14 cellular contexts compared by ENCODE assay signal in the genomic region with DNA sequence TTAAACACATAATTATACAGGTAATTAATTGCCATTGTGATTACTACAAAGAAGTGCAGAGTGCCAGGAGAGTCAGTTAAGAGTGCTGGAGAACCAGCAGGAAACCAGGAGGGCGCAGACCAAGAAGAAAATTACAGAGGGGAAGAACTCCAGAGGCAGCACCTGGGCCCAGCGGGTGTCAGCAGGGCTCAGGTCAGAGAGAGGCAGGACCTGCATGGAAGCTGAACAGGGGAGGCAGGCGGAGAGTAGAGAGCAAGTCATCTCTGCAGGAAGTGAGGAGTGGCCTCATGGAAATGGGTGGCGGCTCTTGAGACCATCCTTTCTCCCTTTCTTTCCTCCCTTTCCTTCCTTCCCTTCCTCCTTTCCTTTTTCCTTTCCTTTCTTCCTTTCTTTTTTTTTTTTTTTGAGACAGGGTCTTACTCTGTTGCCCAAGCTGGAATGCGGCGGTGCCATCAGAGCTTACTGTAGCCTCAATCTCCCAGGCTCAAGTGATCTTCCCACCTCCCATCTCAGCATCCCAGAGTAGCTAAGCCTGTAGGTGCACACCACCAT. TPM values are rescaled to one million over a fixed set of nuclear protein-coding genes. Genes with fewer than 3 reads are reported as not detected.
DNase-seq lines count a peak whose midpoint lies in the region; ATAC-seq and TF ChIP-seq lines count a peak whose summit lies in the region.
"Had no signal": no experiment of that assay in that cellular context is flagged by ENCODE, and none has a peak within 500 bp of the region (broad histone marks: within the 10 kb centered on the region; RNA-seq: fewer than 3 reads in every experiment).

No MANE protein-coding gene starts in this region.

- H3K27ac ChIP-seq in OCI-LY7 (ENCODE audit: low read depth, low read length, poor library complexity, severe bottlenecking) = no peak overlapping the region

- H3K4me3 Mint-ChIP-seq in activated CD4-positive, alpha-beta T cell treated with anti-CD3 and anti-CD28 coated beads, Interleukin-2, amount 10 ng/mL, durations not matched to agents 7 days and 5 days = no peak overlapping the region
- no peak overlapping the region for H3K4me3 Mint-ChIP-seq in endothelial cell (ENCODE audit: unreplicated experiment)

- H4K20me1 ChIP-seq in OCI-LY7 (ENCODE audit: insufficient read depth, low read length) = no peaks in the 10 kb centered on the region

- intact Hi-C loops in left cardiac atrium (cut with DNase I) = no loop called here
- intact Hi-C loops in OCI-LY7 (cut with micrococcal nuclease; ENCODE audit: unreplicated experiment) = no loop called here

- H3K4me2 ChIP-seq in OCI-LY7 (ENCODE audit: low read length) = no peak overlapping the region

- H3K27ac Mint-ChIP-seq in activated CD4-positive, alpha-beta T cell treated with anti-CD3 and anti-CD28 coated beads, Interleukin-2, amount 10 ng/mL, durations not matched to agents 7 days and 5 days = peak overlapping the region; percentile 2
- H3K27ac Mint-ChIP-seq in endothelial cell (ENCODE audit: unreplicated experiment) = peak overlapping the region; percentile 32

- no peak for DNase-seq in activated CD4-positive, alpha-beta T cell treated with anti-CD3 and anti-CD28 coated beads, Interleukin-2, amount 10 ng/mL, durations not matched to agents 7 days and 5 days
- DNase-seq in activated CD4-positive, alpha-beta T cell treated with anti-CD3 and anti-CD28 coated beads for 48 hours = no peak
- DNase-seq in NCI-H146 treated with DMSO at 0.1 percent for 48 hours (lab: John Stamatoyannopoulos, UW; ENCODE audit: unreplicated experiment) (peak; percentile 45), endothelial cell (ENCODE audit: low spot score) (no peak), DMS53 treated with DMSO at 0.1 percent for 48 hours (lab: John Stamatoyannopoulos, UW; ENCODE audit: unreplicated experiment) (no peak), left cardiac atrium (no peak), SW 1271 (lab: John Stamatoyannopoulos, UW) (no peak), OCI-LY7 (ENCODE audit: low spot score) (no peak)
- DNase-seq: C1 segment of cervical spinal cord, KG1, NCI-H1092 treated with DMSO at 0.1 percent for 48 hours, NCI-H2081, NCI-H82, SIG-M5 had no signal

- H3K9me2 ChIP-seq in OCI-LY7 (ENCODE audit: insufficient read depth, low read length) = no peaks in the 10 kb centered on the region

- no TSS peak for BruUV-seq in OCI-LY7 (replicated peaks; lab: Mats Ljungman, UMichigan)

- H3K9me3 Mint-ChIP-seq in activated CD4-positive, alpha-beta T cell treated with anti-CD3 and anti-CD28 coated beads, Interleukin-2, amount 10 ng/mL, durations not matched to agents 7 days and 5 days = no peaks in the 10 kb centered on the region
- no peaks in the 10 kb centered on the region for H3K9me3 Mint-ChIP-seq in endothelial cell (ENCODE audit: unreplicated experiment)

- CTCF ChIA-PET in activated CD4-positive, alpha-beta T cell treated with anti-CD3 and anti-CD28 coated beads, Interleukin-2, amount 10 ng/mL, durations not matched to agents 7 days and 5 days (lab: Charles Lee) = interaction anchor here (0.6 kb wide), 1 partner anchor 122 kb away, joined by 4 read pairs; no protein-coding TSS in a partner anchor
- CTCF ChIA-PET in OCI-LY7 (lab: Charles Lee; ENCODE audit: unreplicated experiment) = no interaction called here

- peaks cover 7% of the 10 kb centered on the region for H3K4me1 Mint-ChIP-seq in activated CD4-positive, alpha-beta T cell treated with anti-CD3 and anti-CD28 coated beads, Interleukin-2, amount 10 ng/mL, durations not matched to agents 7 days and 5 days
- peaks cover 15% of the 10 kb centered on the region for H3K4me1 Mint-ChIP-seq in endothelial cell (ENCODE audit: unreplicated experiment)

- TF ChIP-seq CTCF in endothelial cell (IDR thresholded peaks at IDR 0.05; ENCODE audit: unreplicated experiment) (no peak), OCI-LY7 (conservative IDR thresholded peaks at IDR 0.05; ENCODE audit: low read length) (no peak)

- no peaks in the 10 kb centered on the region for H3K36me3 ChIP-seq in OCI-LY7 (ENCODE audit: insufficient read depth, low read length)

- H3K79me2 ChIP-seq in OCI-LY7 (ENCODE audit: insufficient read depth, low read depth, low read length) = peaks cover 4% of the 10 kb centered on the region; the same call in 1 of the 2 replicates

- H3K27me3 Mint-ChIP-seq in activated CD4-positive, alpha-beta T cell treated with anti-CD3 and anti-CD28 coated beads, Interleukin-2, amount 10 ng/mL, durations not matched to agents 7 days and 5 days = peaks cover 55% of the 10 kb centered on the region
- H3K27me3 Mint-ChIP-seq in endothelial cell (ENCODE audit: unreplicated experiment) = no peaks in the 10 kb centered on the region

- no peak overlapping the region for H3K4me3 ChIP-seq in OCI-LY7 (ENCODE audit: low read depth, low read length, poor library complexity, severe bottlenecking)

- no peaks in the 10 kb centered on the region for H3K36me3 Mint-ChIP-seq in activated CD4-positive, alpha-beta T cell treated with anti-CD3 and anti-CD28 coated beads, Interleukin-2, amount 10 ng/mL, durations not matched to agents 7 days and 5 days (ENCODE audit: low read depth)
- H3K36me3 Mint-ChIP-seq in endothelial cell (ENCODE audit: low read depth, unreplicated experiment) = peaks cover 6% of the 10 kb centered on the region

- H3K4me1 ChIP-seq in OCI-LY7 (ENCODE audit: insufficient read depth, low read length, poor library complexity, severe bottlenecking) = peaks cover 9% of the 10 kb centered on the region

- POLR2A ChIA-PET in activated CD4-positive, alpha-beta T cell treated with anti-CD3 and anti-CD28 coated beads, Interleukin-2, amount 10 ng/mL, durations not matched to agents 7 days and 5 days (lab: Charles Lee) = no interaction called here
- POLR2A ChIA-PET in OCI-LY7 (lab: Charles Lee) = interaction anchor here (0.7 kb wide), 1 partner anchor 59 kb away, joined by 3 read pairs; no protein-coding TSS in a partner anchor

- no peaks in the 10 kb centered on the region for H3K9me3 ChIP-seq in OCI-LY7 (ENCODE audit: low read length)

- H2AFZ ChIP-seq in OCI-LY7 (ENCODE audit: low read length) = no peak overlapping the region

- no peak for ATAC-seq in left cardiac atrium

RNA-seq across cellular contexts. Expression of a gene that starts 4.0 kb away (rescaled TPM):
- 1 to 10 TPM; 8.3 to 8.7 TPM for total RNA-seq in activated CD4-positive, alpha-beta T cell treated with anti-CD3 and anti-CD28 coated beads, Interleukin-2, amount 10 ng/mL, durations not matched to agents 7 days and 5 days
- total RNA-seq in endothelial cell (ENCODE audit: unreplicated experiment) (22.9 TPM), left cardiac atrium (1 to 10 TPM; 5.2 to 5.6 TPM), OCI-LY7 (2022) (11.3 and 12.3 TPM in 2 replicates)
- 6.5 and 7.5 TPM in 2 replicates for total RNA-seq in OCI-LY7 (2014; rRNA removed; shearing (Covaris generic))

RNA-seq across cellular contexts. Expression of a gene that starts 51.6 kb away (rescaled TPM):
- total RNA-seq in activated CD4-positive, alpha-beta T cell treated with anti-CD3 and anti-CD28 coated beads, Interleukin-2, amount 10 ng/mL, durations not matched to agents 7 days and 5 days = 10 to 100 TPM; 17.0 to 21.0 TPM
- total RNA-seq in endothelial cell (ENCODE audit: unreplicated experiment) (16.7 TPM), left cardiac atrium (10 to 100 TPM; 17.5 to 34.0 TPM), OCI-LY7 (2022) (6.4 and 7.6 TPM in 2 replicates)
- total RNA-seq in OCI-LY7 (2014; rRNA removed; shearing (Covaris generic)) = 3.3 and 4.1 TPM in 2 replicates

RNA-seq across cellular contexts. Expression of a gene that starts 58.2 kb away (rescaled TPM):
- 1 to 10 TPM; 1.9 to 2.2 TPM for total RNA-seq in activated CD4-positive, alpha-beta T cell treated with anti-CD3 and anti-CD28 coated beads, Interleukin-2, amount 10 ng/mL, durations not matched to agents 7 days and 5 days
- total RNA-seq in endothelial cell (ENCODE audit: unreplicated experiment) (6.4 TPM), left cardiac atrium (10 to 100 TPM; 12.5 TPM), OCI-LY7 (2022) (14.1 and 16.3 TPM in 2 replicates)
- 8.3 and 14.4 TPM in 2 replicates for total RNA-seq in OCI-LY7 (2014; rRNA removed; shearing (Covaris generic))
